8 cellular contexts compared by ENCODE assay signal in the genomic region with DNA sequence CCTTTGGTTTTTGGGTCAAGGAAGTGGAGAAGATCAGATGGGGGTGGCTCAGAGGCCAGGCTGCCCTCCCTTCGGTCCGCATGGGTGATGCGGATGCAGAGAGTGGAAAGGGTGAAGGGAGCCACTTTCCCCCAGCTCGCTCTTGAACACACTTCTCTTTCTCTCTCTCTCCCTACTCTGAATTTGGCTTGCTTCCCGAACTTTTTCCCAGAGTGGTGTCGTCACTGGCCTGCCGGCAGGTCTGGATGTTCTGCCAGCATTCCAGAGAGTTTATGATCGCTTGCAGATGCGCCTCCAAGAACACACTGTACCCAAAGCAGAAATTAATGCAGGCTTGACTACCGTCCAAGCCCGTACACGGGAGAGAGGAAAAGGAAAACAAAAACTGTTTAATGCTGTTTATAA.
DNase-seq lines count a peak whose midpoint lies in the region; ATAC-seq, FAIRE-seq and TF ChIP-seq lines count a peak whose summit lies in the region.

No MANE protein-coding gene starts in this region.

- in situ Hi-C loops in brain microvascular endothelial cell (cut with HindIII; ENCODE audit: low pct_ligation_motif_present, low sequenced_read_pairs), result no loop called here

- peaks cover 95% of the 10 kb centered on the region for H3K4me1 ChIP-seq in BLaER1

- no peak for TF ChIP-seq CTCF in brain microvascular endothelial cell (IDR thresholded peaks at IDR 0.05; ENCODE audit: low read depth, low read length, missing control alignments)

- peak; percentile 76 for DNase-seq in NCI-H1694 treated with DMSO at 0.1 percent for 48 hours (lab: John Stamatoyannopoulos, UW)
- peak; percentile 96 for DNase-seq in brain microvascular endothelial cell
- DNase-seq in smooth muscle cell of the brain vasculature (ENCODE audit: low read depth, low spot score), result peak; percentile 97
- no peak for DNase-seq in cortex of kidney (lab: John Stamatoyannopoulos, UW)
- no peak for DNase-seq in NCI-H524 treated with DMSO at 0.1 percent for 48 hours (lab: John Stamatoyannopoulos, UW)

- H3K4me3 ChIP-seq in BLaER1 (no peak overlapping the region), brain microvascular endothelial cell (ENCODE audit: low read depth, low read length) (no peak overlapping the region)

- H3K9me3 ChIP-seq in BLaER1, result no peaks in the 10 kb centered on the region

- peak overlapping the region; percentile 86 for H3K4me2 ChIP-seq in BLaER1

- H3K27me3 ChIP-seq in BLaER1 (no peaks in the 10 kb centered on the region), brain microvascular endothelial cell (replicated peaks) (peaks cover 2% of the 10 kb centered on the region)

- no peaks in the 10 kb centered on the region for H4K20me1 ChIP-seq in BLaER1

- H3K9ac ChIP-seq in BLaER1, result no peak overlapping the region

- H3K27ac ChIP-seq in BLaER1, result no peak overlapping the region
- peak overlapping the region; percentile 58 for H3K27ac ChIP-seq in brain microvascular endothelial cell

- no peaks in the 10 kb centered on the region for H3K36me3 ChIP-seq in BLaER1
- H3K36me3 ChIP-seq in brain microvascular endothelial cell (replicated peaks), result no peaks in the 10 kb centered on the region

- no peak for ATAC-seq in HG03175 (IDR thresholded peaks at IDR 0.05; ENCODE audit: unreplicated experiment)

- FAIRE-seq in islet of Langerhans (lab: Jason Lieb, UNC), result peak; percentile 70

Comparison
In these comparisons a context has a peak if more than half of its experiments do, and no peak if none do; other contexts are left out.
1. DNase-seq: peak in NCI-H1694 treated with DMSO at 0.1 percent for 48 hours (single experiment), brain microvascular endothelial cell (single experiment) and smooth muscle cell of the brain vasculature (single experiment); none in cortex of kidney (single experiment) and NCI-H524 treated with DMSO at 0.1 percent for 48 hours (single experiment).